ENCODE assay signal across 1 cellular context in the genomic region with DNA sequence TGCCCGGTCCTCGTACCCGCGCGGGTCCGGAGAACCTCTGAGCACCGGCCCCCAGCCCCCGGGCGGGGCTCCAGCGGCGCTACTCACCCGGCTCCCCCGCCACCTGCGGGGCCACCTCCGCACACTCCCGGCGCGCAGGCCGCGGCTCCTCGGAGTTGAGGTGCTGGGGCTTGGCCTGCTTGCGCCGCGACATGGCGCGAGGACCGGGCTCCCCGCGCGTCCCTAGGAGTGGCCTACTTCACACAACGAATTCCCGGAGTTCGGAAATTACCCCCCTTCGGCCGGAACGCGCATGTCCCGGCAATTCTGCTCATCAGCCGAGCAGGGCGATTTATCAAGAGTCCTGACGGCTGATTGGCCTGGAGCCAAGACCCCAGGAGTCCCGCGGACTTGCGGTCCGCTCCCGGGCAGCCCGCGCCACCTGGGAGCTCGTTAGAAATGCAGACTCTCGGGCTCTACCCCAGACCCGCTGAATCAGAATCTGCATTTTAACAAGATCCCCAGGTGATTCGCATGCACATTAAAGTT.
TF ChIP-seq lines count a peak whose summit lies in the region.

No MANE protein-coding gene starts in this region.

TF ChIP-seq in WTC11, 78 proteins besides CTCF, POLR2A, EP300 and RAD21 (continued from another document):
- TF ChIP-seq, protein P1, sequence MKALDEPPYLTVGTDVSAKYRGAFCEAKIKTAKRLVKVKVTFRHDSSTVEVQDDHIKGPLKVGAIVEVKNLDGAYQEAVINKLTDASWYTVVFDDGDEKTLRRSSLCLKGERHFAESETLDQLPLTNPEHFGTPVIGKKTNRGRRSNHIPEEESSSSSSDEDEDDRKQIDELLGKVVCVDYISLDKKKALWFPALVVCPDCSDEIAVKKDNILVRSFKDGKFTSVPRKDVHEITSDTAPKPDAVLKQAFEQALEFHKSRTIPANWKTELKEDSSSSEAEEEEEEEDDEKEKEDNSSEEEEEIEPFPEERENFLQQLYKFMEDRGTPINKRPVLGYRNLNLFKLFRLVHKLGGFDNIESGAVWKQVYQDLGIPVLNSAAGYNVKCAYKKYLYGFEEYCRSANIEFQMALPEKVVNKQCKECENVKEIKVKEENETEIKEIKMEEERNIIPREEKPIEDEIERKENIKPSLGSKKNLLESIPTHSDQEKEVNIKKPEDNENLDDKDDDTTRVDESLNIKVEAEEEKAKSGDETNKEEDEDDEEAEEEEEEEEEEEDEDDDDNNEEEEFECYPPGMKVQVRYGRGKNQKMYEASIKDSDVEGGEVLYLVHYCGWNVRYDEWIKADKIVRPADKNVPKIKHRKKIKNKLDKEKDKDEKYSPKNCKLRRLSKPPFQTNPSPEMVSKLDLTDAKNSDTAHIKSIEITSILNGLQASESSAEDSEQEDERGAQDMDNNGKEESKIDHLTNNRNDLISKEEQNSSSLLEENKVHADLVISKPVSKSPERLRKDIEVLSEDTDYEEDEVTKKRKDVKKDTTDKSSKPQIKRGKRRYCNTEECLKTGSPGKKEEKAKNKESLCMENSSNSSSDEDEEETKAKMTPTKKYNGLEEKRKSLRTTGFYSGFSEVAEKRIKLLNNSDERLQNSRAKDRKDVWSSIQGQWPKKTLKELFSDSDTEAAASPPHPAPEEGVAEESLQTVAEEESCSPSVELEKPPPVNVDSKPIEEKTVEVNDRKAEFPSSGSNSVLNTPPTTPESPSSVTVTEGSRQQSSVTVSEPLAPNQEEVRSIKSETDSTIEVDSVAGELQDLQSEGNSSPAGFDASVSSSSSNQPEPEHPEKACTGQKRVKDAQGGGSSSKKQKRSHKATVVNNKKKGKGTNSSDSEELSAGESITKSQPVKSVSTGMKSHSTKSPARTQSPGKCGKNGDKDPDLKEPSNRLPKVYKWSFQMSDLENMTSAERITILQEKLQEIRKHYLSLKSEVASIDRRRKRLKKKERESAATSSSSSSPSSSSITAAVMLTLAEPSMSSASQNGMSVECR (CRISPR knock-in tag; IDR thresholded peaks at IDR 0.05; ENCODE audit: borderline replicate concordance): peak; percentile 20; the same call in 1 of the 2 replicates
